19 cellular contexts compared by ENCODE assay signal in genomic region chr3:38564631-38565338, GRCh38.
"Had no signal": no experiment of that assay in that cellular context is flagged by ENCODE, and none has a peak within 500 bp of the region (broad histone marks: within the 10 kb centered on the region; RNA-seq: fewer than 3 reads in every experiment).

No MANE protein-coding gene starts in this region.

- H3K9me3 ChIP-seq: tibial nerve, vagina had no signal

- H3K36me3 ChIP-seq: vagina had no signal

- H3K27me3 Mint-ChIP-seq: activated CD8-positive, alpha-beta T cell treated with anti-CD3 and anti-CD28 coated beads for 36 hours had no signal

- H3K27ac Mint-ChIP-seq: activated CD4-positive, alpha-beta T cell treated with anti-CD3 and anti-CD28 coated beads, Interleukin-2, amount 10 ng/mL, durations not matched to agents 24 days and 14 days; activated CD8-positive, alpha-beta T cell treated with anti-CD3 and anti-CD28 coated beads for 36 hours; activated naive CD4-positive, alpha-beta T cell treated with anti-CD3 and anti-CD28 coated beads, Interleukin-2, amount 50 U/mL, for 72 hours; effector memory CD8-positive, alpha-beta T cell; mesothelial cell of epicardium; nephron had no signal

- H3K4me1 ChIP-seq: tibial nerve, vagina had no signal

- H3K4me3 Mint-ChIP-seq: activated CD4-positive, alpha-beta T cell treated with anti-CD3 and anti-CD28 coated beads, Interleukin-2, amount 10 ng/mL, durations not matched to agents 24 days and 14 days; activated CD8-positive, alpha-beta T cell treated with anti-CD3 and anti-CD28 coated beads for 36 hours; effector memory CD8-positive, alpha-beta T cell; mesothelial cell of epicardium; nephron had no signal

- H3K9me3 Mint-ChIP-seq: activated CD4-positive, alpha-beta T cell treated with anti-CD3 and anti-CD28 coated beads, Interleukin-2, amount 10 ng/mL, durations not matched to agents 24 days and 14 days; activated CD8-positive, alpha-beta T cell treated with anti-CD3 and anti-CD28 coated beads for 36 hours; activated naive CD4-positive, alpha-beta T cell treated with anti-CD3 and anti-CD28 coated beads, Interleukin-2, amount 50 U/mL, for 72 hours; effector memory CD8-positive, alpha-beta T cell; mesothelial cell of epicardium had no signal

- H3K27ac ChIP-seq: tibial nerve, vagina had no signal

- H3K4me1 Mint-ChIP-seq: activated CD4-positive, alpha-beta T cell treated with anti-CD3 and anti-CD28 coated beads, Interleukin-2, amount 10 ng/mL, durations not matched to agents 24 days and 14 days; mesothelial cell of epicardium; nephron had no signal

- H3K27me3 ChIP-seq: tibial nerve, vagina had no signal

- ATAC-seq: activated CD8-positive, alpha-beta T cell treated with anti-CD3 and anti-CD28 coated beads for 36 hours; activated naive CD4-positive, alpha-beta T cell treated with anti-CD3 and anti-CD28 coated beads, Interleukin-2, amount 50 U/mL, for 72 hours; effector memory CD8-positive, alpha-beta T cell; left colon; stimulated activated naive CD8-positive, alpha-beta T cell treated with anti-CD3 and anti-CD28 coated beads, Interleukin-15, Interleukin-2, amounts not matched to agents 100 U/mL and 50 U/mL, for 24 hours had no signal

- H3K36me3 Mint-ChIP-seq: activated naive CD4-positive, alpha-beta T cell treated with anti-CD3 and anti-CD28 coated beads, Interleukin-2, amount 50 U/mL, for 72 hours; mesothelial cell of epicardium had no signal

- H3K4me3 ChIP-seq: lung, tibial nerve, vagina had no signal

- DNase-seq: activated CD4-positive, alpha-beta T cell treated with anti-CD3 and anti-CD28 coated beads, Interleukin-2, amount 10 ng/mL, durations not matched to agents 24 days and 14 days; activated CD8-positive, alpha-beta T cell treated with anti-CD3 and anti-CD28 coated beads for 36 hours; activated T-cell treated with anti-CD3 and anti-CD28 coated beads, Interleukin-2, amount 50 U/mL, for 1 hour; amniotic stem cell; effector memory CD8-positive, alpha-beta T cell; nucleus accumbens; stimulated activated CD4-positive, alpha-beta T cell treated with anti-CD3 and anti-CD28 coated beads, Interleukin-12 subunit alpha, Interleukin-12 subunit beta, amount 100 ng/mL, for 4 hours; stimulated activated CD4-positive, alpha-beta T cell treated with anti-CD3 and anti-CD28 coated beads, Interleukin-1b, Interleukin-23, amount 100 ng/mL, for 48 hours; stimulated activated naive CD8-positive, alpha-beta T cell treated with anti-CD3 and anti-CD28 coated beads, Interleukin-15, Interleukin-2, amounts not matched to agents 100 U/mL and 50 U/mL, for 24 hours; substantia nigra; SW 1271; T-helper 2 cell had no signal
